ENCODE assay signal across 20 cellular contexts in the genomic region with DNA sequence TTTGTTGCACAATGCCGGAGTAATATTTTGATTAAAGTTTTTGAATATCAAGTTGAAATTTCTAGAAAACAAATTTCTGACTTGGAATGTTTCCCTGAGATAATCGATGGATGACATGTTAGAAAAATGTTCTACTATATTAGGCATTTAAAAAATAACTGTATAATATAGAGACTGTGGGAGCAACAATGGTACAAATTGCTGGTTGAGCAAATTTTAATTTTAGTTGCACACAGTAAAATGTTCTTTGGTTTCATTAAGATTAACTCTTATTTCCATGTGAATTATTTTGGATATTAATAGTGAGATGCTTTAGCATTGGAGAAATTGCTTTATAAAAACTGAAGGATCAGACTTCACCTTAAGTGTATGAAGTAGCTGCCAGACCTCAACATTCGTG. TPM values are rescaled to one million over a fixed set of nuclear protein-coding genes. Genes with fewer than 3 reads are reported as not detected.
DNase-seq lines count a peak whose midpoint lies in the region; ATAC-seq and TF ChIP-seq lines count a peak whose summit lies in the region.
"Had no signal": no experiment of that assay in that cellular context is flagged by ENCODE, and none has a peak within 500 bp of the region (broad histone marks: within the 10 kb centered on the region; RNA-seq: fewer than 3 reads in every experiment).

No MANE protein-coding gene starts in this region.

- intact Hi-C loops in activated naive CD4-positive, alpha-beta T cell treated with anti-CD3 and anti-CD28 coated beads for 36 hours (cut with micrococcal nuclease), result no loop called here
- intact Hi-C loops in CD4-positive, alpha-beta T cell (cut with DNase I, micrococcal nuclease), result no loop called here
- intact Hi-C loops in Panc1 (cut with micrococcal nuclease; ENCODE audit: unreplicated experiment), result no loop called here

- no peak overlapping the region for H3K4me3 ChIP-seq in Panc1 (ENCODE audit: low read depth in 2 of 2, low read length in 2 of 2)
- H3K4me3 ChIP-seq: Peyer's patch, SJSA1 had no signal

- H3K27me3 Mint-ChIP-seq in activated naive CD4-positive, alpha-beta T cell treated with anti-CD3 and anti-CD28 coated beads for 36 hours (ENCODE audit: low read depth), result no peaks in the 10 kb centered on the region
- no peaks in the 10 kb centered on the region for H3K27me3 Mint-ChIP-seq in CD4-positive, alpha-beta T cell
- no peaks in the 10 kb centered on the region for H3K27me3 Mint-ChIP-seq in naive thymus-derived CD8-positive, alpha-beta T cell

- H3K9me3 ChIP-seq in CD4-positive, alpha-beta T cell (ENCODE audit: control insufficient read depth, low read length), result no peaks in the 10 kb centered on the region
- H3K9me3 ChIP-seq in Panc1 (ENCODE audit: control insufficient read depth, insufficient read depth, low read depth, low read length), result no peaks in the 10 kb centered on the region
- H3K9me3 ChIP-seq: Peyer's patch, SJSA1 had no signal

- H3K27ac ChIP-seq in CD4-positive, alpha-beta T cell (ENCODE audit: low read depth, low read length), result no peak overlapping the region
- peak overlapping the region; percentile 81; the same call in 1 of the 2 replicates for H3K27ac ChIP-seq in Panc1 (ENCODE audit: low read length)
- H3K27ac ChIP-seq: 22Rv1, KMS-11, Peyer's patch, SJSA1 had no signal

- H3K4me1 ChIP-seq in Panc1 (ENCODE audit: control insufficient read depth, insufficient read depth, low read length), result peaks cover 89% of the 10 kb centered on the region

- no peak overlapping the region for H3K27ac Mint-ChIP-seq in activated naive CD4-positive, alpha-beta T cell treated with anti-CD3 and anti-CD28 coated beads for 36 hours
- no peak overlapping the region for H3K27ac Mint-ChIP-seq in CD4-positive, alpha-beta T cell
- peak overlapping the region in 6 of 10 donors; percentile 25 to 81 (median 46) for H3K27ac Mint-ChIP-seq in naive thymus-derived CD8-positive, alpha-beta T cell

- no peak for ATAC-seq in CD4-positive, alpha-beta T cell (ENCODE audit: poor library complexity)
- ATAC-seq in Panc1 (no peak), GM21381 (IDR thresholded peaks at IDR 0.05; ENCODE audit: unreplicated experiment) (no peak)
- ATAC-seq in naive thymus-derived CD8-positive, alpha-beta T cell, result no peak
- ATAC-seq: CD8-positive, alpha-beta T cell had no signal

- H3K9me3 Mint-ChIP-seq in activated naive CD4-positive, alpha-beta T cell treated with anti-CD3 and anti-CD28 coated beads for 36 hours, result no peaks in the 10 kb centered on the region
- H3K9me3 Mint-ChIP-seq in CD4-positive, alpha-beta T cell, result no peaks in the 10 kb centered on the region
- H3K9me3 Mint-ChIP-seq in naive thymus-derived CD8-positive, alpha-beta T cell, result no peaks in the 10 kb centered on the region
- H3K9me3 Mint-ChIP-seq: CD8-positive, alpha-beta T cell had no signal

- peaks cover 88% of the 10 kb centered on the region for H3K4me1 Mint-ChIP-seq in activated naive CD4-positive, alpha-beta T cell treated with anti-CD3 and anti-CD28 coated beads for 36 hours (ENCODE audit: low read depth)
- peaks cover 99% of the 10 kb centered on the region for H3K4me1 Mint-ChIP-seq in CD4-positive, alpha-beta T cell (ENCODE audit: low read depth)
- H3K4me1 Mint-ChIP-seq in naive thymus-derived CD8-positive, alpha-beta T cell, result peaks cover 41 to 95% (median 86%) of the 10 kb centered on the region in 4 donors

- no peaks in the 10 kb centered on the region for H3K27me3 ChIP-seq in CD4-positive, alpha-beta T cell (ENCODE audit: control insufficient read depth, insufficient read depth, low read length)
- no peaks in the 10 kb centered on the region for H3K27me3 ChIP-seq in Panc1 (ENCODE audit: control insufficient read depth, insufficient read depth, low read length)
- H3K27me3 ChIP-seq: Peyer's patch, SJSA1 had no signal

- TF ChIP-seq CTCF in CD4-positive, alpha-beta T cell (IDR thresholded peaks at IDR 0.05), result no peak
- TF ChIP-seq CTCF in Panc1 (IDR thresholded peaks at IDR 0.05) (no peak), GM10248 (IDR thresholded peaks at IDR 0.05; ENCODE audit: control extremely low read depth, extremely low read depth, low read depth, missing control alignments) (no peak)

- CTCF ChIA-PET in activated naive CD4-positive, alpha-beta T cell treated with anti-CD3 and anti-CD28 coated beads for 36 hours (lab: Charles Lee), result interaction anchor here (0.7 to 2.1 kb wide), 5 partner anchors 16 to 769 kb away, joined by 3 to 6 read pairs (median 4); no protein-coding TSS in a partner anchor
- CTCF ChIA-PET in CD4-positive, alpha-beta T cell (lab: Charles Lee), result interaction anchor here (0.7 to 2.7 kb wide), 4 partner anchors 9 to 47 kb away, joined by 3 to 13 read pairs (median 6); no protein-coding TSS in a partner anchor
- CTCF ChIA-PET in Panc1 (lab: Charles Lee), result no interaction called here
- CTCF ChIA-PET in GM10248 (lab: Yijun Ruan, JAX), result interaction anchor here (1.0 to 6.4 kb wide), 5 partner anchors 9 to 85 kb away, joined by 3 to 32 read pairs (median 9); a partner anchor contains a TSS

- POLR2A ChIA-PET in CD4-positive, alpha-beta T cell (lab: Charles Lee), result interaction anchor here (0.6 to 3.1 kb wide), 4 partner anchors 9 to 1953 kb away, joined by 3 to 18 read pairs (median 5); a partner anchor contains a TSS
- POLR2A ChIA-PET in Panc1 (lab: Charles Lee), result no interaction called here
- POLR2A ChIA-PET in naive thymus-derived CD8-positive, alpha-beta T cell (lab: Charles Lee), result interaction anchor here (1.2 to 2.3 kb wide), 3 partner anchors 9 to 30 kb away, joined by 4 to 16 read pairs (median 6); a partner anchor contains a TSS
- POLR2A ChIA-PET in GM10248 (lab: Yijun Ruan, JAX), result no interaction called here

- no peaks in the 10 kb centered on the region for H3K36me3 ChIP-seq in Panc1 (ENCODE audit: control insufficient read depth, insufficient read depth, low read length)
- H3K36me3 ChIP-seq: Peyer's patch, SJSA1 had no signal

- H3K4me3 Mint-ChIP-seq in activated naive CD4-positive, alpha-beta T cell treated with anti-CD3 and anti-CD28 coated beads for 36 hours, result peak overlapping the region; percentile 16
- peak overlapping the region; percentile 13 for H3K4me3 Mint-ChIP-seq in CD4-positive, alpha-beta T cell
- peak overlapping the region in 4 of 10 donors; percentile 5 to 63 (median 12) for H3K4me3 Mint-ChIP-seq in naive thymus-derived CD8-positive, alpha-beta T cell

- DNase-seq in activated naive CD4-positive, alpha-beta T cell treated with anti-CD3 and anti-CD28 coated beads for 36 hours, result no peak
- no peak for DNase-seq in activated naive CD4-positive, alpha-beta T cell treated with Interleukin-2 at 50 U/mL for 16 hours
- DNase-seq in CD4-positive, alpha-beta T cell, result no peak
- DNase-seq in Panc1 (ENCODE audit: low read depth, low spot score), result no peak
- no peak for DNase-seq in naive thymus-derived CD8-positive, alpha-beta T cell
- DNase-seq in GM10248 (ENCODE audit: extremely low spot score), result no peak
- no peak for DNase-seq in islet precursor cell
- DNase-seq: CD8-positive, alpha-beta T cell; EL; GOT3; NCI-H1092; NCI-H1436 treated with DMSO at 0.1 percent for 48 hours; NCI-H2029; NCI-H345; NCI-H524 treated with DMSO at 0.1 percent for 48 hours; Peyer's patch had no signal

- no TSS peak for BruUV-seq in Panc1 (replicated peaks; lab: Mats Ljungman, UMichigan)

- in situ Hi-C loops in Panc1 (cut with HindIII; ENCODE audit: low pct_unique_long_range_greater_than_20kb, low sequenced_read_pairs), result no loop called here

- H3K36me3 Mint-ChIP-seq in activated naive CD4-positive, alpha-beta T cell treated with anti-CD3 and anti-CD28 coated beads for 36 hours (ENCODE audit: low read depth), result no peaks in the 10 kb centered on the region
- H3K36me3 Mint-ChIP-seq in CD4-positive, alpha-beta T cell (ENCODE audit: low read depth), result no peaks in the 10 kb centered on the region
- no peaks in the 10 kb centered on the region for H3K36me3 Mint-ChIP-seq in naive thymus-derived CD8-positive, alpha-beta T cell
- H3K36me3 Mint-ChIP-seq: CD8-positive, alpha-beta T cell had no signal

RNA-seq across cellular contexts. Expression of a gene that starts 9.3 kb away (rescaled TPM):
- total RNA-seq in activated naive CD4-positive, alpha-beta T cell treated with anti-CD3 and anti-CD28 coated beads for 36 hours, result 10 to 100 TPM; 49.9 to 52.2 TPM
- total RNA-seq in CD4-positive, alpha-beta T cell, result 100 to 1,000 TPM; 280 to 282 TPM
- total RNA-seq in Panc1 (2021; ENCODE audit: unreplicated experiment), result 51.4 TPM
- 28.8 TPM for polyA plus RNA-seq in Panc1 (2012; ENCODE audit: insufficient read length)
- total RNA-seq in naive thymus-derived CD8-positive, alpha-beta T cell, result 100 to 1,000 TPM; 128 to 136 TPM
- 10 to 100 TPM; 31.6 to 42.9 (median 36.9) TPM for polyA plus RNA-seq in naive thymus-derived CD8-positive, alpha-beta T cell

Comparison
In these comparisons a context has a peak if more than half of its experiments do, and no peak if none do; other contexts are left out.
1. H3K27ac Mint-ChIP-seq: peak in naive thymus-derived CD8-positive, alpha-beta T cell (6 of 10); none in activated naive CD4-positive, alpha-beta T cell treated with anti-CD3 and anti-CD28 coated beads for 36 hours (single experiment) and CD4-positive, alpha-beta T cell (single experiment).
2. POLR2A ChIA-PET loops: an anchor here in CD4-positive, alpha-beta T cell (0.6 to 3.1 kb wide) and naive thymus-derived CD8-positive, alpha-beta T cell (1.2 to 2.3 kb wide); none called in Panc1 and GM10248.